Comparison of ENCODE assay signal across 30 cellular contexts in genomic region chr17:1750628-1751027, GRCh38. TPM values are rescaled to one million over a fixed set of nuclear protein-coding genes. Genes with fewer than 3 reads are reported as not detected.
"Had no signal": no experiment of that assay in that cellular context is flagged by ENCODE, and none has a peak within 500 bp of the region (broad histone marks: within the 10 kb centered on the region; RNA-seq: fewer than 3 reads in every experiment).

No MANE protein-coding gene starts in this region.

- H3K9me3 ChIP-seq: gastroesophageal sphincter, ovary, prostate gland, sigmoid colon, thoracic aorta, vagina had no signal

- H3K27ac Mint-ChIP-seq: activated naive CD4-positive, alpha-beta T cell treated with anti-CD3 and anti-CD28 coated beads, Interleukin-2, amount 10 ng/mL, durations not matched to agents 7 days and 5 days; activated T-cell treated with anti-CD3 and anti-CD28 coated beads, Interleukin-2, amount 50 U/mL, for 24 hours; natural killer cell; stimulated activated effector memory CD8-positive, alpha-beta T cell treated with anti-CD3 and anti-CD28 coated beads, Interleukin-12 subunit alpha, Interleukin-12 subunit beta, amount 100 ng/mL, for 72 hours; stimulated activated naive CD8-positive, alpha-beta T cell treated with anti-CD3 and anti-CD28 coated beads, Interleukin-15, Interleukin-2, amounts not matched to agents 100 ng/mL and 50 ng/mL, for 24 hours; T-helper 2 cell treated with Interferon-gamma antibody and Interleukin-4, amounts not matched to agents 5 μg/mL and 100 μg/mL, for 36 hours had no signal

- H3K36me3 Mint-ChIP-seq: activated naive CD4-positive, alpha-beta T cell treated with anti-CD3 and anti-CD28 coated beads, Interleukin-2, amount 10 ng/mL, durations not matched to agents 7 days and 5 days; natural killer cell; stimulated activated effector memory CD8-positive, alpha-beta T cell treated with anti-CD3 and anti-CD28 coated beads, Interleukin-12 subunit alpha, Interleukin-12 subunit beta, amount 100 ng/mL, for 72 hours had no signal

- H3K27ac ChIP-seq: ovary, sigmoid colon, thoracic aorta, vagina had no signal

- H3K27me3 ChIP-seq: ovary, sigmoid colon, vagina had no signal

- H3K4me1 Mint-ChIP-seq: stimulated activated effector memory CD8-positive, alpha-beta T cell treated with anti-CD3 and anti-CD28 coated beads, Interleukin-12 subunit alpha, Interleukin-12 subunit beta, amount 100 ng/mL, for 72 hours had no signal

- H3K9me3 Mint-ChIP-seq: activated naive CD4-positive, alpha-beta T cell treated with anti-CD3 and anti-CD28 coated beads, Interleukin-2, amount 10 ng/mL, durations not matched to agents 7 days and 5 days; activated T-cell treated with anti-CD3 and anti-CD28 coated beads, Interleukin-2, amount 50 U/mL, for 24 hours; natural killer cell; stimulated activated effector memory CD8-positive, alpha-beta T cell treated with anti-CD3 and anti-CD28 coated beads, Interleukin-12 subunit alpha, Interleukin-12 subunit beta, amount 100 ng/mL, for 72 hours; stimulated activated naive CD8-positive, alpha-beta T cell treated with anti-CD3 and anti-CD28 coated beads, Interleukin-15, Interleukin-2, amounts not matched to agents 100 ng/mL and 50 ng/mL, for 24 hours; T-helper 2 cell treated with Interferon-gamma antibody and Interleukin-4, amounts not matched to agents 5 μg/mL and 100 μg/mL, for 36 hours had no signal

- H3K27me3 Mint-ChIP-seq: activated T-cell treated with anti-CD3 and anti-CD28 coated beads, Interleukin-2, amount 50 U/mL, for 24 hours; stimulated activated naive CD8-positive, alpha-beta T cell treated with anti-CD3 and anti-CD28 coated beads, Interleukin-15, Interleukin-2, amounts not matched to agents 100 ng/mL and 50 ng/mL, for 24 hours had no signal

- ATAC-seq: gastroesophageal sphincter; left cardiac atrium; natural killer cell; stimulated activated effector memory CD8-positive, alpha-beta T cell treated with anti-CD3 and anti-CD28 coated beads, Interleukin-12 subunit alpha, Interleukin-12 subunit beta, amount 100 ng/mL, for 72 hours had no signal

- H3K36me3 ChIP-seq: gastroesophageal sphincter, ovary, prostate gland, sigmoid colon, thoracic aorta, vagina had no signal

- H3K4me1 ChIP-seq: prostate gland, sigmoid colon had no signal

- DNase-seq: activated CD4-positive, alpha-beta T cell treated with anti-CD3 and anti-CD28 coated beads for 4 hours; activated CD4-positive, alpha-beta T cell treated with anti-CD3 and anti-CD28 coated beads, Interleukin-2, amount 50 U/mL, for 48 hours; activated CD4-positive, CD25-positive, alpha-beta regulatory T cell; activated CD8-positive, alpha-beta memory T cell treated with anti-CD3 and anti-CD28 coated beads, Interleukin-2, amount 50 U/mL, for 48 hours; activated gamma-delta T cell; activated naive CD4-positive, alpha-beta T cell treated with anti-CD3 and anti-CD28 coated beads, Interleukin-2, amount 10 ng/mL, durations not matched to agents 7 days and 5 days; activated T-cell treated with anti-CD3 and anti-CD28 coated beads, Interleukin-2, amount 50 U/mL, for 24 hours; amniotic stem cell; central memory CD4-positive, alpha-beta T cell; dermis blood vessel endothelial cell; effector CD8-positive, alpha-beta T cell; head of caudate nucleus; hippocampal formation; left cardiac atrium; mesenchymal stem cell; natural killer cell; ovary; retina; sigmoid colon; small intestine; stimulated activated CD4-positive, alpha-beta T cell treated with anti-CD3 and anti-CD28 coated beads, Interleukin-4, amount 100 ng/mL, for 24 hours; T-helper 1 cell; trophoblast cell had no signal

- H3K4me3 ChIP-seq: gastroesophageal sphincter, ovary, prostate gland, sigmoid colon, thoracic aorta, vagina had no signal

- H3K4me3 Mint-ChIP-seq: activated naive CD4-positive, alpha-beta T cell treated with anti-CD3 and anti-CD28 coated beads, Interleukin-2, amount 10 ng/mL, durations not matched to agents 7 days and 5 days; activated T-cell treated with anti-CD3 and anti-CD28 coated beads, Interleukin-2, amount 50 U/mL, for 24 hours; stimulated activated effector memory CD8-positive, alpha-beta T cell treated with anti-CD3 and anti-CD28 coated beads, Interleukin-12 subunit alpha, Interleukin-12 subunit beta, amount 100 ng/mL, for 72 hours; stimulated activated naive CD8-positive, alpha-beta T cell treated with anti-CD3 and anti-CD28 coated beads, Interleukin-15, Interleukin-2, amounts not matched to agents 100 ng/mL and 50 ng/mL, for 24 hours; T-helper 2 cell treated with Interferon-gamma antibody and Interleukin-4, amounts not matched to agents 5 μg/mL and 100 μg/mL, for 36 hours had no signal

RNA-seq across cellular contexts. Expression of gene SERPINF1, which starts 11.2 kb away (rescaled TPM):
- total RNA-seq: dermis blood vessel endothelial cell had no signal
